In the genomic region with DNA sequence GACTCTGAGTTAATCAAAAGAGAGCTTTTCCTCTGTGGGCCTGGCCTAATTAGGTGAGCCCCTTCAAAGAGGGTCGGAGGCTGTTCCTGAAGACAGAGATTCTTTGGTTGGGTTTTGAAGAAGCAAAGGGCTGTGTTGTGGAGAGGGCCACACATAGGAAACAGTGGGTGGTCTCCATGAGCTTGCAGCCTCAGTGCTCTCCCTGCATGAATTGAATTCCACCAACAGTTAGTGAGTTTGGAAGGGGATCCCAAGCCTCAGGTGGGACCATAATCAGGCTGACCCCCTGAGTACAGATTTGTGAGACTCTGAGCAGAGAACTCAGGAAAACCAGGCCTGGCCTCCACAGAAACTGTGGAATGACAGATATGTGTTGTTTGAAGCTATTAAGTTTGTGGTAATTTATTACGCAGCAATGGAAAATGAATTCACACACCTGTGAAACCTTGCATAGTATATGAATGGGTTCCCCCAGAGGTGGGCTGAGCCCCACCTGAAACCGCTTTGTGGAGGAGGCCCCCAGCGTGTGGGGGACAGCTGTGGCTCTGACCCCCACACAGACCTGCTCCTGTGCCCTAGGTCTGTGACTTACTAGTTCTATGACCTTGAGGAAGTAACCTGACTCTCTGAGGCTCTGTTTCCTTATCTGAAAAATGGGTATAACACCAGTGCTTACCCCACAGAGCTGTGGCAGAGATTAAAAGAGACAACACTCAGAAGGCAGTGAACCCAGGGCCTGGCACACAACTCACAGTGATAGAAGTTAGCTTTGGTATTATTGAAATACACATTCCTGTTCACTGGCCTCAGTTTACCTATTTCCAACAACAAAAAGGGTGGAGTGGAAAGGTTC, we compare ENCODE assay signal across 3 cellular contexts.
TF ChIP-seq lines count a peak whose summit lies in the region.

No MANE protein-coding gene starts in this region.

TF ChIP-seq in GM23338, 12 proteins besides CTCF, POLR2A, EP300 and RAD21 (continues in another document):
- TF ChIP-seq EZH2 (IDR thresholded peaks at IDR 0.05; ENCODE audit: low read depth, unreplicated experiment) (no peak), NANOG (IDR thresholded peaks at IDR 0.05; ENCODE audit: borderline replicate concordance) (no peak), ZNF114 (CRISPR knock-in tag; IDR thresholded peaks at IDR 0.05) (no peak), CREB1 (CRISPR knock-in tag; IDR thresholded peaks at IDR 0.05; ENCODE audit: low read depth) (no peak), POLR2AphosphoS5 (IDR thresholded peaks at IDR 0.05; ENCODE audit: low read depth) (no peak), EZH2phosphoT487 (IDR thresholded peaks at IDR 0.05; ENCODE audit: unreplicated experiment) (no peak)
- TF ChIP-seq, protein P1, sequence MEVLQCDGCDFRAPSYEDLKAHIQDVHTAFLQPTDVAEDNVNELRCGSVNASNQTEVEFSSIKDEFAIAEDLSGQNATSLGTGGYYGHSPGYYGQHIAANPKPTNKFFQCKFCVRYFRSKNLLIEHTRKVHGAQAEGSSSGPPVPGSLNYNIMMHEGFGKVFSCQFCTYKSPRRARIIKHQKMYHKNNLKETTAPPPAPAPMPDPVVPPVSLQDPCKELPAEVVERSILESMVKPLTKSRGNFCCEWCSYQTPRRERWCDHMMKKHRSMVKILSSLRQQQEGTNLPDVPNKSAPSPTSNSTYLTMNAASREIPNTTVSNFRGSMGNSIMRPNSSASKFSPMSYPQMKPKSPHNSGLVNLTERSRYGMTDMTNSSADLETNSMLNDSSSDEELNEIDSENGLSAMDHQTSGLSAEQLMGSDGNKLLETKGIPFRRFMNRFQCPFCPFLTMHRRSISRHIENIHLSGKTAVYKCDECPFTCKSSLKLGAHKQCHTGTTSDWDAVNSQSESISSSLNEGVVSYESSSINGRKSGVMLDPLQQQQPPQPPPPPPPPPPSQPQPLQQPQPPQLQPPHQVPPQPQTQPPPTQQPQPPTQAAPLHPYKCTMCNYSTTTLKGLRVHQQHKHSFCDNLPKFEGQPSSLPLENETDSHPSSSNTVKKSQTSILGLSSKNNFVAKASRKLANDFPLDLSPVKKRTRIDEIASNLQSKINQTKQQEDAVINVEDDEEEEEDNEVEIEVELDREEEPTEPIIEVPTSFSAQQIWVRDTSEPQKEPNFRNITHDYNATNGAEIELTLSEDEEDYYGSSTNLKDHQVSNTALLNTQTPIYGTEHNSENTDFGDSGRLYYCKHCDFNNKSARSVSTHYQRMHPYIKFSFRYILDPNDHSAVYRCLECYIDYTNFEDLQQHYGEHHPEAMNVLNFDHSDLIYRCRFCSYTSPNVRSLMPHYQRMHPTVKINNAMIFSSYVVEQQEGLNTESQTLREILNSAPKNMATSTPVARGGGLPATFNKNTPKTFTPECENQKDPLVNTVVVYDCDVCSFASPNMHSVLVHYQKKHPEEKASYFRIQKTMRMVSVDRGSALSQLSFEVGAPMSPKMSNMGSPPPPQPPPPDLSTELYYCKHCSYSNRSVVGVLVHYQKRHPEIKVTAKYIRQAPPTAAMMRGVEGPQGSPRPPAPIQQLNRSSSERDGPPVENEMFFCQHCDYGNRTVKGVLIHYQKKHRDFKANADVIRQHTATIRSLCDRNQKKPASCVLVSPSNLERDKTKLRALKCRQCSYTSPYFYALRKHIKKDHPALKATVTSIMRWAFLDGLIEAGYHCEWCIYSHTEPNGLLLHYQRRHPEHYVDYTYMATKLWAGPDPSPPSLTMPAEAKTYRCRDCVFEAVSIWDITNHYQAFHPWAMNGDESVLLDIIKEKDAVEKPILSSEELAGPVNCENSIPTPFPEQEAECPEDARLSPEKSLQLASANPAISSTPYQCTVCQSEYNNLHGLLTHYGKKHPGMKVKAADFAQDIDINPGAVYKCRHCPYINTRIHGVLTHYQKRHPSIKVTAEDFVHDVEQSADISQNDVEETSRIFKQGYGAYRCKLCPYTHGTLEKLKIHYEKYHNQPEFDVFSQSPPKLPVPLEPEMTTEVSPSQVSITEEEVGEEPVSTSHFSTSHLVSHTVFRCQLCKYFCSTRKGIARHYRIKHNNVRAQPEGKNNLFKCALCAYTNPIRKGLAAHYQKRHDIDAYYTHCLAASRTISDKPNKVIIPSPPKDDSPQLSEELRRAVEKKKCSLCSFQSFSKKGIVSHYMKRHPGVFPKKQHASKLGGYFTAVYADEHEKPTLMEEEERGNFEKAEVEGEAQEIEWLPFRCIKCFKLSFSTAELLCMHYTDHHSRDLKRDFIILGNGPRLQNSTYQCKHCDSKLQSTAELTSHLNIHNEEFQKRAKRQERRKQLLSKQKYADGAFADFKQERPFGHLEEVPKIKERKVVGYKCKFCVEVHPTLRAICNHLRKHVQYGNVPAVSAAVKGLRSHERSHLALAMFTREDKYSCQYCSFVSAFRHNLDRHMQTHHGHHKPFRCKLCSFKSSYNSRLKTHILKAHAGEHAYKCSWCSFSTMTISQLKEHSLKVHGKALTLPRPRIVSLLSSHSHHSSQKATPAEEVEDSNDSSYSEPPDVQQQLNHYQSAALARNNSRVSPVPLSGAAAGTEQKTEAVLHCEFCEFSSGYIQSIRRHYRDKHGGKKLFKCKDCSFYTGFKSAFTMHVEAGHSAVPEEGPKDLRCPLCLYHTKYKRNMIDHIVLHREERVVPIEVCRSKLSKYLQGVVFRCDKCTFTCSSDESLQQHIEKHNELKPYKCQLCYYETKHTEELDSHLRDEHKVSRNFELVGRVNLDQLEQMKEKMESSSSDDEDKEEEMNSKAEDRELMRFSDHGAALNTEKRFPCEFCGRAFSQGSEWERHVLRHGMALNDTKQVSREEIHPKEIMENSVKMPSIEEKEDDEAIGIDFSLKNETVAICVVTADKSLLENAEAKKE (CRISPR knock-in tag; IDR thresholded peaks at IDR 0.05), result no peak

TF ChIP-seq in WTC11, 78 proteins besides CTCF, POLR2A, EP300 and RAD21 (continues in another document):
- no peak for TF ChIP-seq HMGXB4 (CRISPR knock-in tag; IDR thresholded peaks at IDR 0.05)
- TF ChIP-seq, protein P2, sequence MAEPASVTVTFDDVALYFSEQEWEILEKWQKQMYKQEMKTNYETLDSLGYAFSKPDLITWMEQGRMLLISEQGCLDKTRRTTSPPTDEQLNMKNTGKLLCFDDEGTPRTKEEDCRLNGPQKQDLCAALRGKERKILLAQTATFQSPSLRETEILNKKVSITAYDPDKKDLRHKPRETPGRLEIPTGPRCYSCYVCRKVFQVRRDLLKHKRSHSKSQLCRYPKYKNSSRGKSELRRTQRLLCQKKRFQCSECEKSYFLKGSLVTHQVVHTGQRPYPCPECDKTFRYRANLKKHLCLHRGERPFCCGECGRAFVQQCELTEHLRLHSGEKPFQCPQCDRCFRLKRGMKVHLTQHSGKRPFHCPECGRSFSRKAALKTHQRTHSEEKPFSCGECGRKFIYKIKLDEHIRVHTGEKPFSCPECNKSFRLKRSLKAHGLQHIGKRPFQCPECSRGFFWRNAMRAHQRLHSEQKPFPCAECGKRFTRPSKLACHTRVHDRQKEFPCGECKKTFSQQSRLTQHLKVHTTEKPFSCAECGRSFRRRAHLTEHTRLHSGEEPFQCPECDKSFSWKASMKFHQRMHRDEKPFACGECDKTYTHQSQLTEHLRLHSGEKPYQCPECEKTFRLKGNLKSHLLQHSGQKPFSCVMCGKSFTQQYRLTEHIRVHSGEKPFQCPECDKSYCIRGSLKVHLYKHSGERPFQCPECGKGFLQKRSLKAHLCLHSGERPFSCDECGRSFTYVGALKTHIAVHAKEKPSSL (CRISPR knock-in tag; conservative IDR thresholded peaks at IDR 0.05), result no peak
- TF ChIP-seq TEAD1 (CRISPR knock-in tag; IDR thresholded peaks at IDR 0.05), result no peak
- no peak for TF ChIP-seq AFF4 (CRISPR knock-in tag; IDR thresholded peaks at IDR 0.05; ENCODE audit: borderline replicate concordance)
- no peak for TF ChIP-seq MXD4 (CRISPR knock-in tag; IDR thresholded peaks at IDR 0.05; ENCODE audit: borderline replicate concordance)

TF ChIP-seq in HepG2, 621 proteins besides CTCF, POLR2A, EP300 and RAD21 (continues in another document):
- TF ChIP-seq CHD4 (IDR thresholded peaks at IDR 0.05; ENCODE audit: borderline replicate concordance, low read length) (peak; percentile 65; the same call in 1 of the 2 replicates), ZNF615 (CRISPR knock-in tag; IDR thresholded peaks at IDR 0.05; ENCODE audit: borderline replicate concordance) (0 out of 2 replicates have a peak, but pooled peaks have one; percentile 25), ZNF326 (CRISPR knock-in tag; IDR thresholded peaks at IDR 0.05; ENCODE audit: borderline replicate concordance) (no peak), GABPB1 (CRISPR knock-in tag; IDR thresholded peaks at IDR 0.05) (no peak), ZEB1 (IDR thresholded peaks at IDR 0.05; ENCODE audit: insufficient replicate concordance, low read depth) (no peak), MXD1 (CRISPR knock-in tag; IDR thresholded peaks at IDR 0.05) (no peak), SMC3 (IDR thresholded peaks at IDR 0.05; ENCODE audit: low read length) (no peak), FOXO4 (CRISPR knock-in tag; conservative IDR thresholded peaks at IDR 0.05) (no peak), ESRRA (CRISPR knock-in tag; IDR thresholded peaks at IDR 0.05; ENCODE audit: low read depth) (peak; percentile 65; the same call in 1 of the 2 replicates), ZNF3 (CRISPR knock-in tag; IDR thresholded peaks at IDR 0.05) (no peak), PATZ1 (CRISPR knock-in tag; IDR thresholded peaks at IDR 0.05) (0 out of 2 replicates have a peak, but pooled peaks have one; percentile 20), RFX1 (IDR thresholded peaks at IDR 0.05) (no peak), POGK (CRISPR knock-in tag; conservative IDR thresholded peaks at IDR 0.05) (no peak), ZNF292 (CRISPR knock-in tag; IDR thresholded peaks at IDR 0.05; ENCODE audit: borderline replicate concordance, low read depth) (no peak), DNMT1 (CRISPR knock-in tag; IDR thresholded peaks at IDR 0.05) (no peak)
- TF ChIP-seq, protein P3, sequence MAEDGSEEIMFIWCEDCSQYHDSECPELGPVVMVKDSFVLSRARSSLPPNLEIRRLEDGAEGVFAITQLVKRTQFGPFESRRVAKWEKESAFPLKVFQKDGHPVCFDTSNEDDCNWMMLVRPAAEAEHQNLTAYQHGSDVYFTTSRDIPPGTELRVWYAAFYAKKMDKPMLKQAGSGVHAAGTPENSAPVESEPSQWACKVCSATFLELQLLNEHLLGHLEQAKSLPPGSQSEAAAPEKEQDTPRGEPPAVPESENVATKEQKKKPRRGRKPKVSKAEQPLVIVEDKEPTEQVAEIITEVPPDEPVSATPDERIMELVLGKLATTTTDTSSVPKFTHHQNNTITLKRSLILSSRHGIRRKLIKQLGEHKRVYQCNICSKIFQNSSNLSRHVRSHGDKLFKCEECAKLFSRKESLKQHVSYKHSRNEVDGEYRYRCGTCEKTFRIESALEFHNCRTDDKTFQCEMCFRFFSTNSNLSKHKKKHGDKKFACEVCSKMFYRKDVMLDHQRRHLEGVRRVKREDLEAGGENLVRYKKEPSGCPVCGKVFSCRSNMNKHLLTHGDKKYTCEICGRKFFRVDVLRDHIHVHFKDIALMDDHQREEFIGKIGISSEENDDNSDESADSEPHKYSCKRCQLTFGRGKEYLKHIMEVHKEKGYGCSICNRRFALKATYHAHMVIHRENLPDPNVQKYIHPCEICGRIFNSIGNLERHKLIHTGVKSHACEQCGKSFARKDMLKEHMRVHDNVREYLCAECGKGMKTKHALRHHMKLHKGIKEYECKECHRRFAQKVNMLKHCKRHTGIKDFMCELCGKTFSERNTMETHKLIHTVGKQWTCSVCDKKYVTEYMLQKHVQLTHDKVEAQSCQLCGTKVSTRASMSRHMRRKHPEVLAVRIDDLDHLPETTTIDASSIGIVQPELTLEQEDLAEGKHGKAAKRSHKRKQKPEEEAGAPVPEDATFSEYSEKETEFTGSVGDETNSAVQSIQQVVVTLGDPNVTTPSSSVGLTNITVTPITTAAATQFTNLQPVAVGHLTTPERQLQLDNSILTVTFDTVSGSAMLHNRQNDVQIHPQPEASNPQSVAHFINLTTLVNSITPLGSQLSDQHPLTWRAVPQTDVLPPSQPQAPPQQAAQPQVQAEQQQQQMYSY (CRISPR knock-in tag; IDR thresholded peaks at IDR 0.05), result peak; percentile 85
- TF ChIP-seq, protein P4, sequence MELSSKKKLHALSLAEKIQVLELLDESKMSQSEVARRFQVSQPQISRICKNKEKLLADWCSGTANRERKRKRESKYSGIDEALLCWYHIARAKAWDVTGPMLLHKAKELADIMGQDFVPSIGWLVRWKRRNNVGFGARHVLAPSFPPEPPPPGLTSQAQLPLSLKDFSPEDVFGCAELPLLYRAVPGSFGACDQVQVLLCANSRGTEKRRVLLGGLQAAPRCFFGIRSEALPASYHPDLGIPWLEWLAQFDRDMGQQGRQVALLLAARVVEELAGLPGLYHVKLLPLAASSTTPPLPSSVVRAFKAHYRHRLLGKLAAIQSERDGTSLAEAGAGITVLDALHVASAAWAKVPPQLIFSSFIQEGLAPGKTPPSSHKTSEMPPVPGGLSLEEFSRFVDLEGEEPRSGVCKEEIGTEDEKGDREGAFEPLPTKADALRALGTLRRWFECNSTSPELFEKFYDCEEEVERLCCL (CRISPR knock-in tag; IDR thresholded peaks at IDR 0.05; ENCODE audit: borderline replicate concordance), result peak; percentile 23; the same call in 1 of the 2 replicates
